8 cellular contexts compared by ENCODE assay signal in the genomic region with DNA sequence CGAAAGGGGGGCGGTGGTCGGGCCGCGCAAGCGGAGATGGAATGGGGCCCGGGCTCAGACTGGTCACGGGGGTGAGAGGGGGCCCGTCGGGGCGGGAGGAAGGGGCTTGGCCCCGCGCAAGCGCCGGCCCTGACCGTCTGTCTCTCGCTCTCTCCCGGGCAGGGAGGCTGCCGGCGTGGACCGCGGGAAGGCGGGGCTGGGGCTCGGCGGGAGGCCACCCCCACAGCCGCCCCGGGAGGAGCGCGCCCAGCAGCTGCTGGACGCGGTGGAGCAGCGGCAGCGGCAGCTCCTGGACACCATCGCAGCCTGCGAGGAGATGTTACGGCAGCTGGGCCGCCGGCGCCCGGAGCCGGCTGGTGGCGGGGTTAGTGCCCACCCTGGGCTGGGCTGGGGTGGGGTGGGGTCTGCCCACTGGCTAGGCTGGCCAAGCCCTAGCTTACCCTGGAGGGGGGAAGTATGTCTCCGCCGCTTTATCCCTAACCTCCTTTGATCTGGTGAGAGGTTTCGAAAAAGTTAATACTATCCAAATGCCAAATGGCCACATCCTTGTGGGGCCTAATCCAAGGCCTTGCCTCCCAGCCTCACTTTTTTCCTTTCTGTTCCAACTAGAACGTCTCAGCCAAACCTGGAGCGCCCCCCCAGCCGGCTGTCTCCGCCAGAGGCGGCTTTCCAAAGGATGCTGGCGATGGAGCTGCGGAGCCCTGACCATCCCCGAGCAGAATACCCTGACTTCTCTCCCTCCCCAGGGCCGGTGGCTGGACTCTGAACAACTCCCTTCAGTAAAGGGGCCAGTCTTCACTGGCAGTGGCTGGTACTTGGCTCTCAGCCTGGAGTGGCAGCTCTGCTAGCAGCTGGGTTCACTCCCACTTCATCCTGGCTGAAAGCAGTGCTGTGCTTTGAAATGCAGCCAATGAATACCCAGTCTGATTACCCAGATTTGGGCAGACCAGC. TPM values are rescaled to one million over a fixed set of nuclear protein-coding genes. Genes with fewer than 3 reads are reported as not detected.
DNase-seq lines count a peak whose midpoint lies in the region; TF ChIP-seq lines count a peak whose summit lies in the region.

No MANE protein-coding gene starts in this region.

- CTCF ChIA-PET in HEK293T (lab: Yijun Ruan, JAX): interaction anchor here (0.6 to 0.8 kb wide), 2 partner anchors 33 to 51 kb away, joined by 3 read pairs; no protein-coding TSS in a partner anchor

- H3K9ac ChIP-seq in ES-I3 (ENCODE audit: low read depth, low read length): peak overlapping the region; percentile 72

- POLR2A ChIA-PET in HEK293T (lab: Yijun Ruan, JAX): interaction anchor here (0.9 to 5.1 kb wide), 16 partner anchors 9 to 220 kb away, joined by 3 to 32 read pairs (median 4); partner anchors contain the start of genes MANEAL and MTF1

- H3K9me3 ChIP-seq in ES-I3 (ENCODE audit: control insufficient read depth, insufficient read depth, low read length) (no peaks in the 10 kb centered on the region), MG63 (no peaks in the 10 kb centered on the region)

- peak; percentile 73 for DNase-seq in HEK293T (ENCODE audit: extremely low spot score)
- DNase-seq in MG63: peak; percentile 86
- peak; percentile 76 for DNase-seq in T1000 (lab: John Stamatoyannopoulos, UW)
- DNase-seq in dermis blood vessel endothelial cell: peak; percentile 80
- DNase-seq in left kidney (ENCODE audit: low read depth, low spot score): peak; percentile 91
- peak; percentile 12 for DNase-seq in stimulated activated CD8-positive, alpha-beta memory T cell treated with anti-CD3 and anti-CD28 coated beads, Interleukin-15, amount 100 ng/mL, for 1 hour (ENCODE audit: low read depth)

- 0 out of 2 replicates have a peak, but pooled peaks have one; percentile 10 for TF ChIP-seq CTCF in 22Rv1 (IDR thresholded peaks at IDR 0.05)

- peak overlapping the region; percentile 96 for H3K27ac ChIP-seq in 22Rv1

- H3K36me3 ChIP-seq in ES-I3 (ENCODE audit: insufficient read depth, low read length): peaks cover 33% of the 10 kb centered on the region
- peaks cover 57% of the 10 kb centered on the region for H3K36me3 ChIP-seq in MG63

- H3K4me3 ChIP-seq in MG63: peak overlapping the region; percentile 75

- no peaks in the 10 kb centered on the region for H3K4me1 ChIP-seq in ES-I3 (ENCODE audit: insufficient read depth, low read length)

- H3K27me3 ChIP-seq in MG63: no peaks in the 10 kb centered on the region

TF ChIP-seq in HEK293T, 16 proteins besides CTCF, POLR2A, EP300 and RAD21:
- no peak for TF ChIP-seq BHLHE40 (IDR thresholded peaks at IDR 0.05; ENCODE audit: borderline replicate concordance)
- no peak for TF ChIP-seq ELF4 (IDR thresholded peaks at IDR 0.05)
- no peak for TF ChIP-seq SP1 (IDR thresholded peaks at IDR 0.05)
- no peak for TF ChIP-seq SUZ12 (IDR thresholded peaks at IDR 0.05)
- no peak for TF ChIP-seq L3MBTL2 (conservative IDR thresholded peaks at IDR 0.05)
- no peak for TF ChIP-seq LEF1 (IDR thresholded peaks at IDR 0.05; ENCODE audit: borderline replicate concordance)
- no peak for TF ChIP-seq FOXA1 (IDR thresholded peaks at IDR 0.05)
- no peak for TF ChIP-seq CTBP1 (IDR thresholded peaks at IDR 0.05; ENCODE audit: borderline replicate concordance)
- TF ChIP-seq FOXK2 (IDR thresholded peaks at IDR 0.05): no peak
- no peak for TF ChIP-seq NFRKB (IDR thresholded peaks at IDR 0.05)
- no peak for TF ChIP-seq ZNF384 (IDR thresholded peaks at IDR 0.05)
- TF ChIP-seq HDGF (IDR thresholded peaks at IDR 0.05; ENCODE audit: borderline replicate concordance): no peak
- no peak for TF ChIP-seq FOXM1 (IDR thresholded peaks at IDR 0.05; ENCODE audit: borderline replicate concordance)

RNA-seq across cellular contexts. Expression of gene YRDC, which starts 0.6 kb away (rescaled TPM):
- total RNA-seq in MG63 (2014; rRNA removed; shearing (Covaris generic); ENCODE audit: low replicate concordance): 34.7 and 37.8 TPM in 2 replicates
- total RNA-seq in dermis blood vessel endothelial cell: 21.0 and 26.0 TPM in 2 replicates

RNA-seq across cellular contexts. Expression of gene C1orf122, which starts 1.1 kb away (rescaled TPM):
- total RNA-seq in MG63 (2014; rRNA removed; shearing (Covaris generic); ENCODE audit: low replicate concordance): 22.3 and 68.2 TPM in 2 replicates
- total RNA-seq in dermis blood vessel endothelial cell: 21.4 and 23.0 TPM in 2 replicates

RNA-seq across cellular contexts. Expression of gene MANEAL, which starts 15.0 kb away (rescaled TPM):
- total RNA-seq in MG63 (2014; rRNA removed; shearing (Covaris generic); ENCODE audit: low replicate concordance): 8.8 and 15.0 TPM in 2 replicates
- 1.0 TPM in 2 replicates for total RNA-seq in dermis blood vessel endothelial cell

RNA-seq across cellular contexts. Expression of gene EPHA10, which starts 43.7 kb away (rescaled TPM):
- total RNA-seq in MG63 (2014; rRNA removed; shearing (Covaris generic); ENCODE audit: low replicate concordance): not detected in 2 replicates
- total RNA-seq in dermis blood vessel endothelial cell: 0.05 TPM in 1 of 2 replicates, not detected in the other

RNA-seq across cellular contexts. Expression of gene MTF1, which starts 50.7 kb away (rescaled TPM):
- 2.2 and 2.5 TPM in 2 replicates for total RNA-seq in MG63 (2014; rRNA removed; shearing (Covaris generic); ENCODE audit: low replicate concordance)
- 2.4 and 4.4 TPM in 2 replicates for total RNA-seq in dermis blood vessel endothelial cell

Comparison
In these comparisons a context has a peak if more than half of its experiments do, and no peak if none do; other contexts are left out.
1. Peak in every context shown above with its lines: DNase-seq, H3K4me3 ChIP-seq and H3K27ac ChIP-seq.
2. DNase-seq: peak in every context shown above with its lines; median percentile 91 in left kidney; 86 in MG63; 80 in dermis blood vessel endothelial cell; 76 in T1000; 73 in HEK293T; 12 in stimulated activated CD8-positive, alpha-beta memory T cell treated with anti-CD3 and anti-CD28 coated beads, Interleukin-15, amount 100 ng/mL, for 1 hour.